In genomic region chr11:9615031-9615451, GRCh38 we compare ENCODE assay signal across 8 cellular contexts. TPM values are rescaled to one million over a fixed set of nuclear protein-coding genes. Genes with fewer than 3 reads are reported as not detected.
DNase-seq lines count a peak whose midpoint lies in the region; ATAC-seq and TF ChIP-seq lines count a peak whose summit lies in the region.

No MANE protein-coding gene starts in this region.

- peaks cover 12% of the 10 kb centered on the region for H3K4me1 ChIP-seq in CD8-positive, alpha-beta T cell (ENCODE audit: insufficient read depth, low read length)

- H3K9me3 ChIP-seq in CD8-positive, alpha-beta T cell (ENCODE audit: low read length): no peaks in the 10 kb centered on the region

- H3K4me3 ChIP-seq in CD8-positive, alpha-beta T cell (ENCODE audit: low read depth, low read length): no peak overlapping the region

- H3K27me3 Mint-ChIP-seq in CD8-positive, alpha-beta T cell (ENCODE audit: low read depth): no peaks in the 10 kb centered on the region
- no peaks in the 10 kb centered on the region for H3K27me3 Mint-ChIP-seq in activated T-helper 17 cell treated with anti-CD3 and anti-CD28 coated beads, Interleukin-2, amount 50 U/mL, for 72 hours
- no peaks in the 10 kb centered on the region for H3K27me3 Mint-ChIP-seq in naive B cell

- no peak for TF ChIP-seq CTCF in CD8-positive, alpha-beta T cell (IDR thresholded peaks at IDR 0.05)

- no peak for ATAC-seq in CD8-positive, alpha-beta T cell
- ATAC-seq in GM19328 (IDR thresholded peaks at IDR 0.05; ENCODE audit: unreplicated experiment) (peak; percentile 40), HG03196 (IDR thresholded peaks at IDR 0.05; ENCODE audit: unreplicated experiment) (peak; percentile 56), naive B cell (ENCODE audit: low read depth in 2 of 2) (peak; percentile 63 to 67), GM19455 (IDR thresholded peaks at IDR 0.05; ENCODE audit: unreplicated experiment) (no peak)
- ATAC-seq in activated T-helper 17 cell treated with anti-CD3 and anti-CD28 coated beads, Interleukin-2, amount 50 U/mL, for 72 hours (replicated peaks): no peak

- no peaks in the 10 kb centered on the region for H3K36me3 Mint-ChIP-seq in CD8-positive, alpha-beta T cell
- H3K36me3 Mint-ChIP-seq in activated T-helper 17 cell treated with anti-CD3 and anti-CD28 coated beads, Interleukin-2, amount 50 U/mL, for 72 hours (ENCODE audit: low read depth): no peaks in the 10 kb centered on the region
- peaks cover 0 to 8% of the 10 kb centered on the region in 2 donors for H3K36me3 Mint-ChIP-seq in naive B cell

- CTCF ChIA-PET in CD8-positive, alpha-beta T cell (lab: Charles Lee): no interaction called here

- POLR2A ChIA-PET in CD8-positive, alpha-beta T cell (lab: Charles Lee): no interaction called here

- H3K27ac ChIP-seq in CD8-positive, alpha-beta T cell (ENCODE audit: low read depth, low read length): no peak overlapping the region

- intact Hi-C loops in CD8-positive, alpha-beta T cell (cut with DNase I, micrococcal nuclease): loop anchor here (2.0 kb wide), 2 partner anchors 154 to 360 kb away; partner anchors contain the start of gene ZNF143 (in 1 of the 2)

- no peaks in the 10 kb centered on the region for H3K9me3 Mint-ChIP-seq in CD8-positive, alpha-beta T cell
- no peaks in the 10 kb centered on the region for H3K9me3 Mint-ChIP-seq in activated T-helper 17 cell treated with anti-CD3 and anti-CD28 coated beads, Interleukin-2, amount 50 U/mL, for 72 hours
- H3K9me3 Mint-ChIP-seq in naive B cell: peaks cover 0 to 3% (median 0%) of the 10 kb centered on the region in 7 donors

- no peaks in the 10 kb centered on the region for H3K27me3 ChIP-seq in CD8-positive, alpha-beta T cell (ENCODE audit: insufficient read depth, low read length)

- peaks cover 16% of the 10 kb centered on the region for H3K4me1 Mint-ChIP-seq in CD8-positive, alpha-beta T cell (ENCODE audit: low read depth)
- peaks cover 14% of the 10 kb centered on the region for H3K4me1 Mint-ChIP-seq in activated T-helper 17 cell treated with anti-CD3 and anti-CD28 coated beads, Interleukin-2, amount 50 U/mL, for 72 hours
- peaks cover 63 to 90% (median 73%) of the 10 kb centered on the region in 3 donors for H3K4me1 Mint-ChIP-seq in naive B cell

- peak overlapping the region; percentile 94 for H3K27ac Mint-ChIP-seq in CD8-positive, alpha-beta T cell
- no peak overlapping the region for H3K27ac Mint-ChIP-seq in activated T-helper 17 cell treated with anti-CD3 and anti-CD28 coated beads, Interleukin-2, amount 50 U/mL, for 72 hours
- peak overlapping the region; percentile 98 to 100 (median 100) for H3K27ac Mint-ChIP-seq in naive B cell

- H3K36me3 ChIP-seq in CD8-positive, alpha-beta T cell (ENCODE audit: insufficient read depth, low read length): no peaks in the 10 kb centered on the region

- H3K4me3 Mint-ChIP-seq in CD8-positive, alpha-beta T cell: peak overlapping the region; percentile 97
- H3K4me3 Mint-ChIP-seq in activated T-helper 17 cell treated with anti-CD3 and anti-CD28 coated beads, Interleukin-2, amount 50 U/mL, for 72 hours: peak overlapping the region; percentile 97
- H3K4me3 Mint-ChIP-seq in naive B cell: peak overlapping the region; percentile 85 to 98 (median 90)

- DNase-seq in CD8-positive, alpha-beta T cell: no peak
- DNase-seq in naive B cell: peak; percentile 89
- DNase-seq in occipital lobe (lab: John Stamatoyannopoulos, UW): no peak
- no peak for DNase-seq in stimulated activated CD8-positive, alpha-beta memory T cell treated with anti-CD3 and anti-CD28 coated beads, Interleukin-4, amount 100 ng/mL, for 48 hours

RNA-seq across cellular contexts. Expression of gene WEE1, which starts 41.6 kb away (rescaled TPM):
- 1 to 10 TPM; 3.9 to 5.3 TPM for total RNA-seq in CD8-positive, alpha-beta T cell
- total RNA-seq in activated T-helper 17 cell treated with anti-CD3 and anti-CD28 coated beads, Interleukin-2, amount 50 U/mL, for 72 hours: 10 to 100 TPM; 46.9 to 51.2 TPM
- polyA plus RNA-seq in naive B cell (ENCODE audit: low read depth in 6 of 6): 10 to 100 TPM in 5 of 6 donors, 1 to 10 TPM in 1; 9.6 to 20.6 (median 16.2) TPM
- 17.3 TPM for total RNA-seq in occipital lobe

RNA-seq across cellular contexts. Expression of gene SWAP70, which starts 48.8 kb away (rescaled TPM):
- total RNA-seq in CD8-positive, alpha-beta T cell: 1 to 10 TPM; 4.2 to 4.6 TPM
- total RNA-seq in activated T-helper 17 cell treated with anti-CD3 and anti-CD28 coated beads, Interleukin-2, amount 50 U/mL, for 72 hours: 1 to 10 TPM; 5.4 to 8.2 TPM
- 100 to 1,000 TPM; 239 to 378 (median 304) TPM for polyA plus RNA-seq in naive B cell (ENCODE audit: low read depth in 6 of 6)
- 13.7 TPM for total RNA-seq in occipital lobe

Comparison
In these comparisons a context has a peak if more than half of its experiments do, and no peak if none do; other contexts are left out.
1. ATAC-seq: peak in GM19328 (single experiment), HG03196 (single experiment) and naive B cell (2 of 2); none in CD8-positive, alpha-beta T cell (single experiment), activated T-helper 17 cell treated with anti-CD3 and anti-CD28 coated beads, Interleukin-2, amount 50 U/mL, for 72 hours (single experiment) and GM19455 (single experiment).
2. Peak in every context shown above with its lines, with median percentiles within 50 percentile points of each other: H3K4me3 Mint-ChIP-seq.